ENCODE assay signal across 10 cellular contexts in genomic region chr21:14438204-14438603, GRCh38.
"Had no signal": no experiment of that assay in that cellular context is flagged by ENCODE, and none has a peak within 500 bp of the region (broad histone marks: within the 10 kb centered on the region; RNA-seq: fewer than 3 reads in every experiment).

No MANE protein-coding gene starts in this region.

- ATAC-seq: esophagus mucosa had no signal

- H3K4me1 ChIP-seq: parathyroid adenoma had no signal

- DNase-seq: activated CD4-positive, alpha-beta T cell treated with anti-CD3 and anti-CD28 coated beads, Interleukin-2, amount 50 U/mL, for 1 hour; activated CD4-positive, CD25-positive, alpha-beta regulatory T cell; activated T-cell treated with anti-CD3 and anti-CD28 coated beads, Interleukin-2, amount 50 U/mL, for 1 hour; anterior cingulate cortex; dorsolateral prefrontal cortex; kidney; T-helper 2 cell had no signal

- H3K27me3 ChIP-seq: dorsolateral prefrontal cortex had no signal

- H3K4me3 ChIP-seq: dorsolateral prefrontal cortex, skin epidermis had no signal

- H3K27ac ChIP-seq: dorsolateral prefrontal cortex, parathyroid adenoma, skin epidermis had no signal

- H3K79me2 ChIP-seq: parathyroid adenoma had no signal

- H2AFZ ChIP-seq: parathyroid adenoma had no signal
